1 cellular context compared by ENCODE assay signal in genomic region chr19:52051736-52052135, GRCh38.
TF ChIP-seq lines count a peak whose summit lies in the region.
"Not testable (repeated sequence)": the region's sequence is repeated elsewhere in the genome, so short reads cannot be mapped to it uniquely, and the experiment has no call there.

No MANE protein-coding gene starts in this region.

TF ChIP-seq in HepG2, 621 proteins besides CTCF, POLR2A, EP300 and RAD21:
- TF ChIP-seq ZNF331 (CRISPR knock-in tag; IDR thresholded peaks at IDR 0.05): peak; percentile 45; the same call in 1 of the 2 replicates
- 0 out of 2 replicates have a peak, but pooled peaks have one; percentile 34 for TF ChIP-seq ZMYM4 (CRISPR knock-in tag; IDR thresholded peaks at IDR 0.05)
- TF ChIP-seq SOX13, SOX6, FOXA1 (IDR thresholded peaks at IDR 0.05): not testable (repeated sequence)
- peak in 1 of 2 experiments; percentile 63; a peak in 2 of 4 replicates for TF ChIP-seq SOX13 (CRISPR knock-in tag; conservative IDR thresholded peaks at IDR 0.05 in 1 of 2, IDR thresholded peaks at IDR 0.05 in 1 of 2)
- TF ChIP-seq SOX6 (CRISPR knock-in tag; IDR thresholded peaks at IDR 0.05): peak; percentile 40
- TF ChIP-seq FOXA1 (CRISPR knock-in tag; IDR thresholded peaks at IDR 0.05): peak; percentile 34; the same call in 1 of the 2 replicates
- TF ChIP-seq FOXA3 (CRISPR knock-in tag; IDR thresholded peaks at IDR 0.05): 0 out of 2 replicates have a peak, but pooled peaks have one; percentile 35
- peak; percentile 20; the same call in 1 of the 2 replicates for TF ChIP-seq ZNF614 (CRISPR knock-in tag; IDR thresholded peaks at IDR 0.05; ENCODE audit: borderline replicate concordance)
- TF ChIP-seq HNF1A (IDR thresholded peaks at IDR 0.05; ENCODE audit: low read depth): peak; percentile 63
- TF ChIP-seq HNF1A (CRISPR knock-in tag; IDR thresholded peaks at IDR 0.05; ENCODE audit: borderline replicate concordance): peak; percentile 50; the same call in 1 of the 2 replicates
- TF ChIP-seq HOMEZ (CRISPR knock-in tag; IDR thresholded peaks at IDR 0.05; ENCODE audit: low read depth): 0 out of 2 replicates have a peak, but pooled peaks have one; percentile 39
- TF ChIP-seq POGZ (CRISPR knock-in tag; IDR thresholded peaks at IDR 0.05): 0 out of 2 replicates have a peak, but pooled peaks have one; percentile 15
- peak; percentile 45; the same call in 1 of the 2 replicates for TF ChIP-seq SAP130 (CRISPR knock-in tag; IDR thresholded peaks at IDR 0.05; ENCODE audit: low read depth)
